In the genomic region with DNA sequence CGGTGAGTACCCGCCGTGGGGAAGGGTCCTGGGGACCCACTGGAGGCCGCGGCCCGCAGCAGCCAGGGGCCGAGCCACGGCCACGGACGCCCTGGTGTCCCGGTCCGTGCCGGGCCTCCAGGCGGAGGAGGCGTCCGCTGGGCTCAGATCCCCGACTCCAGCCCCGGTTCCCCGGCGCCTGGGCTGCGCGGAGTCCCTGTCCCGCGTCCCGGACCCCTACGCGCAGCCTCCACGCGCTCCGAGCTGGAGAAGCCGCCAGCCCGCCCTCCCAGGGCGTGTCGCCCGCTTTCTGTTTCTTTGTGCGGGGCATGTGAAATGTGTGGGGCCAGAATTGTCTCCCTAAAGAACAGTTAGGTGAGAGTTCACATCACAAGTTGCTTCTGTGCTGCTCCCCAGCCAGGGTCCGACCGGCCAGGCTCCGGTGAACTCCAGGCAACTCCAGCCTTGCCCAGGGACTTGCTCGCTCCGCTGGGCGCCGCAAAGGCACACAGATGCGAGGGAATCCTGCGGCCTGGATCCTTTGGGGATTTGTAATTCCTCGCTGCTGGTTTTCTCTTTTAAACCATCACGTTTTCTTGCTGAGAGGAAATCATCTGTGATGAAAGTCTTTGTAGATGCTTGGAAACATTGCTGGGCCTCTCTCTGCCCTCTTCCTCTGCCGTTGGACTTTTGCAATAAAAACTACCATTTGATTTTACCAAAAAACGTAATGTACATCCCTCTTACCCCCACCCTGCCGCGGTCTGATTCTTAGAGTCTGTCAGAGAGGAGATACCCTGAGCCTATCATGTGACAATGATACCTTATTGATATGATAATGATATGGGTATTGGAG, we compare ENCODE assay signal across 8 cellular contexts. TPM values are rescaled to one million over a fixed set of nuclear protein-coding genes. Genes with fewer than 3 reads are reported as not detected.
DNase-seq lines count a peak whose midpoint lies in the region; ATAC-seq and TF ChIP-seq lines count a peak whose summit lies in the region.

No MANE protein-coding gene starts in this region.

- peak overlapping the region; percentile 89 for H3K4me2 ChIP-seq in osteoblast (ENCODE audit: insufficient read depth, low read length)

- H3K36me3 ChIP-seq in osteoblast (ENCODE audit: insufficient read depth, low read length) = no peaks in the 10 kb centered on the region
- no peaks in the 10 kb centered on the region for H3K36me3 ChIP-seq in Caco-2 (ENCODE audit: control insufficient read depth, insufficient read depth, low read length)

- H3K4me1 ChIP-seq in osteoblast (ENCODE audit: insufficient read depth, low read length) (peaks cover 35% of the 10 kb centered on the region), Caco-2 (no peaks in the 10 kb centered on the region)

- peak overlapping the region; percentile 94 to 100 (median 96) for H3K27ac Mint-ChIP-seq in IgD-negative memory B cell
- H3K27ac Mint-ChIP-seq in activated T-helper 17 cell treated with anti-CD3 and anti-CD28 coated beads, Interleukin-2, amount 50 U/mL, for 72 hours = peak overlapping the region; percentile 98
- H3K27ac Mint-ChIP-seq in Caco-2 (ENCODE audit: unreplicated experiment) = no peak overlapping the region

- H3K4me3 Mint-ChIP-seq in IgD-negative memory B cell = peak overlapping the region; percentile 94 to 99 (median 98)
- peak overlapping the region; percentile 99 for H3K4me3 Mint-ChIP-seq in activated T-helper 17 cell treated with anti-CD3 and anti-CD28 coated beads, Interleukin-2, amount 50 U/mL, for 72 hours
- H3K4me3 Mint-ChIP-seq in Caco-2 (ENCODE audit: unreplicated experiment) = no peak overlapping the region

- peak overlapping the region; percentile 88 for H2AFZ ChIP-seq in osteoblast (ENCODE audit: low read length)

- CTCF ChIA-PET in Caco-2 (lab: Charles Lee) = no interaction called here

- H3K36me3 Mint-ChIP-seq in IgD-negative memory B cell (no peaks in the 10 kb centered on the region), Caco-2 (ENCODE audit: insufficient read depth, unreplicated experiment) (no peaks in the 10 kb centered on the region)
- peaks cover 56% of the 10 kb centered on the region for H3K36me3 Mint-ChIP-seq in activated T-helper 17 cell treated with anti-CD3 and anti-CD28 coated beads, Interleukin-2, amount 50 U/mL, for 72 hours (ENCODE audit: low read depth)

- peak overlapping the region; percentile 97 for H3K27ac ChIP-seq in osteoblast (ENCODE audit: low read depth, low read length)

- H3K79me2 ChIP-seq in osteoblast (ENCODE audit: insufficient read depth, low read length) = peaks cover 26% of the 10 kb centered on the region

- H3K27me3 ChIP-seq in osteoblast (ENCODE audit: insufficient read depth, low read length) (no peaks in the 10 kb centered on the region), Caco-2 (replicated peaks; ENCODE audit: control insufficient read depth, insufficient read depth, low read length) (no peaks in the 10 kb centered on the region)

- in situ Hi-C loops in Caki2 (cut with HindIII; ENCODE audit: low pct_unique_long_range_greater_than_20kb, low sequenced_read_pairs) = no loop called here

- ATAC-seq in GM21576 (IDR thresholded peaks at IDR 0.05; ENCODE audit: unreplicated experiment) = peak; percentile 11
- ATAC-seq in activated T-helper 17 cell treated with anti-CD3 and anti-CD28 coated beads, Interleukin-2, amount 50 U/mL, for 72 hours (replicated peaks) = peak; percentile 31

- no TSS peak for BruUV-seq in Caco-2 (replicated peaks; lab: Mats Ljungman, UMichigan)

- H3K4me3 ChIP-seq in foreskin fibroblast (ENCODE audit: low read depth in 1 of 2, low read length in 2 of 2) (peak overlapping the region; percentile 78 to 80), osteoblast (ENCODE audit: insufficient read depth, low read length) (peak overlapping the region; percentile 82), Caco-2 (ENCODE audit: low read depth, low read length) (no peak overlapping the region)

- no peaks in the 10 kb centered on the region for H3K9me3 Mint-ChIP-seq in IgD-negative memory B cell
- H3K9me3 Mint-ChIP-seq in activated T-helper 17 cell treated with anti-CD3 and anti-CD28 coated beads, Interleukin-2, amount 50 U/mL, for 72 hours = no peaks in the 10 kb centered on the region
- no peaks in the 10 kb centered on the region for H3K9me3 Mint-ChIP-seq in Caco-2 (ENCODE audit: unreplicated experiment)

- POLR2A ChIA-PET in Caco-2 (lab: Charles Lee) = no interaction called here

- peaks cover 25 to 35% (median 28%) of the 10 kb centered on the region in 3 donors for H3K4me1 Mint-ChIP-seq in IgD-negative memory B cell
- H3K4me1 Mint-ChIP-seq in activated T-helper 17 cell treated with anti-CD3 and anti-CD28 coated beads, Interleukin-2, amount 50 U/mL, for 72 hours = peaks cover 25% of the 10 kb centered on the region
- no peaks in the 10 kb centered on the region for H3K4me1 Mint-ChIP-seq in Caco-2 (ENCODE audit: low read depth, unreplicated experiment)

- DNase-seq in Caki2 (ENCODE audit: low read depth) = peak; percentile 47
- DNase-seq in foreskin fibroblast = peak; percentile 19 to 66
- DNase-seq in osteoblast (ENCODE audit: insufficient read length, low spot score, missing footprints) = peak; percentile 91
- DNase-seq in NCI-H226 = no peak
- DNase-seq in Caco-2 = no peak

- H3K27me3 Mint-ChIP-seq in IgD-negative memory B cell = no peaks in the 10 kb centered on the region
- H3K27me3 Mint-ChIP-seq in activated T-helper 17 cell treated with anti-CD3 and anti-CD28 coated beads, Interleukin-2, amount 50 U/mL, for 72 hours = no peaks in the 10 kb centered on the region
- peaks cover 5% of the 10 kb centered on the region for H3K27me3 Mint-ChIP-seq in Caco-2 (ENCODE audit: insufficient read depth, unreplicated experiment)

- TF ChIP-seq CTCF in foreskin fibroblast (IDR thresholded peaks at IDR 0.05; ENCODE audit: low read depth, low read length) (no peak), osteoblast (IDR thresholded peaks at IDR 0.05; ENCODE audit: extremely low read depth, low read depth, low read length) (no peak), Caco-2 (IDR thresholded peaks at IDR 0.05; ENCODE audit: insufficient read depth in 1 of 2, low read depth in 1 of 2, low read length in 1 of 2, severe bottlenecking in 1 of 2, unreplicated experiment in 1 of 2) (no peak)

- intact Hi-C loops in Caco-2 (cut with micrococcal nuclease; ENCODE audit: unreplicated experiment) = no loop called here

- no peaks in the 10 kb centered on the region for H3K9me3 ChIP-seq in osteoblast (ENCODE audit: low read depth, low read length)
- H3K9me3 ChIP-seq in Caco-2 = no peaks in the 10 kb centered on the region

- H4K20me1 ChIP-seq in osteoblast (ENCODE audit: insufficient read depth, low read length) = peaks cover 3% of the 10 kb centered on the region

RNA-seq across cellular contexts. Expression of gene GYPC, which starts 0.6 kb away (rescaled TPM):
- total RNA-seq in Caki2 (2014; rRNA removed; shearing (Covaris generic); ENCODE audit: low replicate concordance) = 47.2 and 67.3 TPM in 2 replicates
- polyA plus RNA-seq in IgD-negative memory B cell = 111 TPM
- total RNA-seq in activated T-helper 17 cell treated with anti-CD3 and anti-CD28 coated beads, Interleukin-2, amount 50 U/mL, for 72 hours = 100 to 1,000 TPM; 115 to 123 TPM
- total RNA-seq in osteoblast (101 TPM in 2 replicates), Caco-2 (2022) (not detected in 2 replicates)

Comparison
In these comparisons a context has a peak if more than half of its experiments do, and no peak if none do; other contexts are left out.
1. DNase-seq: peak in Caki2 (single experiment), foreskin fibroblast (2 of 2) and osteoblast (single experiment); none in NCI-H226 (single experiment) and Caco-2 (0 of 2).
2. RNA of gene GYPC, which starts 0.6 kb away (total RNA-seq): 115 to 123 TPM in activated T-helper 17 cell treated with anti-CD3 and anti-CD28 coated beads, Interleukin-2, amount 50 U/mL, for 72 hours, 101 TPM in osteoblast and 47.2 to 67.3 TPM in Caki2; not detected in Caco-2; every median in the first group is over 10 times any median in the second.